In the genomic region with DNA sequence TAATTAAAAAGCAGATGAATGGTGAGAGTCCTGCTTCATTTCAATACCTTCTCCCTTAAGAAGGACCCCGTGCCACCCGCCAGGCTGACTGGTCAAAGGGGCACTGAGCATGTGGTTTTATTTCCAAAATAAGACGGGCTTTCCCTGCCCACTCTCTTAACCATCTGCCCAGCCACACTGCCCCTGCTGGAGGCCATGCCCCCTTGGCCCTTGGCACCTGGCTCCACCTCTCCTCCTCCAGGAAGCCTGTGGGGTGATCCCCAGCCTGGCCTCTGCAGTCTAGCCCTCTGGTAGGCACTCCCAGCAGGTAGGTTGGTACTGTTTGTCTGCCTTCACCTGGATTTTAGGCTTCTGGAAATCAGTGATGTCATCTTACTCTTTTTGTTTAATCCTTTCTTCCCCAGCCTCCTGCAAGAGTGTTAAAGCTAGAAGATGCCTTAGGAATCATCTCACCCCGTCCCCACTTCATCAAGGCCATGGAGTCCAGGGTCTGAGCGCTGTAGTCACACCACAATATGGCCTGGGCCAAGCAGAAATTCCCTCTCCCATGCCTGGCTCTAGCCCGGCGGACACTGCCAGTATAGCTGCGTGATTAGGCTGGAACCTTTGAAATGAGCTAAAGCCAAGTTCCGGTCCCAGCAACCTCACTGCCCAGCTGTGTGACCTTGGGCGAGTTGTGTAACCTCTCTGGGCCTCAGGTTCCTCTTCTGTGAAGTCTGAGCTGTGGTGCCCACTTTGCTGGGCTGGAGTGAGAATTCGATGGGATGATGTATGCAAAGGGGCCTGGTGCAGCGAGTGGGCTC, we compare ENCODE assay signal across 20 cellular contexts.
DNase-seq lines count a peak whose midpoint lies in the region; ATAC-seq, FAIRE-seq and TF ChIP-seq lines count a peak whose summit lies in the region.
"Had no signal": no experiment of that assay in that cellular context is flagged by ENCODE, and none has a peak within 500 bp of the region (broad histone marks: within the 10 kb centered on the region; RNA-seq: fewer than 3 reads in every experiment).

No MANE protein-coding gene starts in this region.

- no peak for TF ChIP-seq EP300 in A549 (IDR thresholded peaks at IDR 0.05)

- CTCF ChIA-PET in A549 (lab: Yijun Ruan, JAX), result interaction anchor here (1.4 to 14.8 kb wide), 6 partner anchors 8 to 212 kb away, joined by 3 to 373 read pairs (median 16); partner anchors contain the start of gene ZMIZ1

- no peaks in the 10 kb centered on the region for H4K20me1 ChIP-seq in MM.1S (ENCODE audit: insufficient read depth, low read length)

- FAIRE-seq in A549 (lab: Jason Lieb, UNC), result no peak
- FAIRE-seq: GM19239 had no signal

- H3K4me1 ChIP-seq in A549 (peaks cover 100% of the 10 kb centered on the region), neutrophil (ENCODE audit: control insufficient read depth in 1 of 2, insufficient read depth in 1 of 2, low read depth in 1 of 2, low read length in 1 of 2) (peaks cover 7 to 9% of the 10 kb centered on the region in 2 experiments), MM.1S (ENCODE audit: low read length) (no peaks in the 10 kb centered on the region)

- H3K9ac ChIP-seq in MM.1S (ENCODE audit: low read length), result no peak overlapping the region

- H3K4me2 ChIP-seq in A549, result peak overlapping the region; percentile 72
- H3K4me2 ChIP-seq in MM.1S (ENCODE audit: low read depth, low read length), result no peak overlapping the region

- no peaks in the 10 kb centered on the region for H3K79me2 ChIP-seq in MM.1S (ENCODE audit: low read length)

- no peaks in the 10 kb centered on the region for H3F3A ChIP-seq in MM.1S (ENCODE audit: insufficient read depth, low read length)

- H3K27ac ChIP-seq in A549 (peak overlapping the region; percentile 81 to 90), neutrophil (peak overlapping the region; percentile 45), MM.1S (ENCODE audit: low read length) (no peak overlapping the region)

- no peak for TF ChIP-seq RAD21 in A549 (conservative IDR thresholded peaks at IDR 0.05 in 1 of 2, IDR thresholded peaks at IDR 0.05 in 1 of 2)

- TF ChIP-seq CTCF in A549 (IDR thresholded peaks at IDR 0.05) (no peak), epithelial cell of proximal tubule (conservative IDR thresholded peaks at IDR 0.05; ENCODE audit: low read depth, low read length) (peak; percentile 28), neutrophil (IDR thresholded peaks at IDR 0.05) (no peak), MM.1S (IDR thresholded peaks at IDR 0.05; ENCODE audit: low read length) (no peak)

- ATAC-seq in A549, result no peak
- ATAC-seq in GM18870 (IDR thresholded peaks at IDR 0.05; ENCODE audit: unreplicated experiment), result no peak
- ATAC-seq: stimulated activated naive CD8-positive, alpha-beta T cell treated with anti-CD3 and anti-CD28 coated beads, Interleukin-15, amount 100 ng/mL, for 72 hours; WTC11 had no signal

- POLR2A ChIA-PET in A549 (lab: Yijun Ruan, JAX), result no interaction called here

- 90% methylated on average over 12 of the region's 12 CpGs for WGBS in A549 (ENCODE audit: missing lambda C conversion rate)

- no peaks in the 10 kb centered on the region for H3K9me2 ChIP-seq in MM.1S (replicated peaks; ENCODE audit: insufficient read depth, low read length)

- no peak for TF ChIP-seq POLR2A in A549 (IDR thresholded peaks at IDR 0.05; ENCODE audit: low read length)

- no peaks in the 10 kb centered on the region for H3K9me3 ChIP-seq in A549
- H3K9me3 ChIP-seq in neutrophil, result no peaks in the 10 kb centered on the region
- no peaks in the 10 kb centered on the region for H3K9me3 ChIP-seq in MM.1S (replicated peaks; ENCODE audit: insufficient read depth, low read length)

- H3K27me3 ChIP-seq in neutrophil, result no peaks in the 10 kb centered on the region
- no peaks in the 10 kb centered on the region for H3K27me3 ChIP-seq in MM.1S (replicated peaks; ENCODE audit: insufficient read depth, low read length)

- H3K4me3 ChIP-seq in A549 (no peak overlapping the region), epithelial cell of proximal tubule (ENCODE audit: low read depth, low read length) (no peak overlapping the region), neutrophil (ENCODE audit: low read depth in 1 of 2, low read length in 1 of 2) (no peak overlapping the region), MM.1S (ENCODE audit: low read length) (no peak overlapping the region)

- H3K36me3 ChIP-seq in neutrophil (no peaks in the 10 kb centered on the region), MM.1S (replicated peaks; ENCODE audit: insufficient read depth, low read length) (no peaks in the 10 kb centered on the region)

- H2AFZ ChIP-seq in MM.1S (ENCODE audit: low read length), result no peak overlapping the region

- no peak for DNase-seq in A549 (ENCODE audit: low read depth in 1 of 2, low spot score in 1 of 2)
- DNase-seq in MV-4-11 (lab: John Stamatoyannopoulos, UW), result peak; percentile 39
- DNase-seq in epithelial cell of proximal tubule (ENCODE audit: low read depth), result no peak
- no peak for DNase-seq in MM.1S
- DNase-seq in superior temporal gyrus (ENCODE audit: extremely low spot score), result no peak
- DNase-seq in NCI-H2029 treated with DMSO at 0.1 percent for 48 hours (lab: John Stamatoyannopoulos, UW), result no peak
- DNase-seq: activated CD8-positive, alpha-beta memory T cell treated with anti-CD3 and anti-CD28 coated beads for 24 hours; activated gamma-delta T cell; COR-L47; foreskin fibroblast; GDM1; Karpas-422; mesendoderm; NCI-H187; NCI-H524 treated with DMSO at 0.1 percent for 48 hours; stimulated activated naive CD8-positive, alpha-beta T cell treated with anti-CD3 and anti-CD28 coated beads, Interleukin-15, amount 100 ng/mL, for 72 hours had no signal

TF ChIP-seq in A549, 52 proteins besides CTCF, POLR2A, EP300 and RAD21:
- TF ChIP-seq GATA3 (IDR thresholded peaks at IDR 0.05; ENCODE audit: borderline replicate concordance), result no peak
- TF ChIP-seq KDM1A (IDR thresholded peaks at IDR 0.05; ENCODE audit: low read depth), result no peak
- no peak for TF ChIP-seq ZSCAN20 (CRISPR knock-in tag; IDR thresholded peaks at IDR 0.05)
- no peak for TF ChIP-seq USF2 (IDR thresholded peaks at IDR 0.05)
- peak; percentile 74 for TF ChIP-seq ZFP36 (IDR thresholded peaks at IDR 0.05; ENCODE audit: borderline replicate concordance, partially characterized antibody)
